16 cellular contexts compared by ENCODE assay signal in genomic region chr14:101925152-101925551, GRCh38. TPM values are rescaled to one million over a fixed set of nuclear protein-coding genes. Genes with fewer than 3 reads are reported as not detected.
DNase-seq lines count a peak whose midpoint lies in the region; ATAC-seq, FAIRE-seq and TF ChIP-seq lines count a peak whose summit lies in the region.
"Had no signal": no experiment of that assay in that cellular context is flagged by ENCODE, and none has a peak within 500 bp of the region (broad histone marks: within the 10 kb centered on the region; RNA-seq: fewer than 3 reads in every experiment).

No MANE protein-coding gene starts in this region.

- in situ Hi-C loops in HepG2 (cut with HindIII; ENCODE audit: extremely low pct_ligation_motif_present, low pct_unique_long_range_greater_than_20kb) = no loop called here

- H3K4me2 ChIP-seq in HepG2 (ENCODE audit: low read depth, low read length) = no peak overlapping the region
- H3K4me2 ChIP-seq: BLaER1 treated with 17β-estradiol and CSF1 and Interleukin-3, amounts not matched to agents 10 nM and 100 nM had no signal

- H3K27ac ChIP-seq in HepG2 (ENCODE audit: extremely low read length, insufficient read depth, low read length) = no peak overlapping the region
- no peak overlapping the region for H3K27ac ChIP-seq in right lobe of liver
- no peak overlapping the region for H3K27ac ChIP-seq in tibial nerve
- no peak overlapping the region for H3K27ac ChIP-seq in left lung
- H3K27ac ChIP-seq: BLaER1 treated with 17β-estradiol and CSF1 and Interleukin-3, amounts not matched to agents 10 nM and 100 nM; HL-60 had no signal

- intact Hi-C loops in HepG2 (cut with micrococcal nuclease; ENCODE audit: unreplicated experiment) (no loop called here), right lobe of liver (cut with DNase I) (no loop called here), posterior vena cava (cut with DNase I) (no loop called here), left lung (cut with DNase I) (no loop called here)

- DNase-seq in activated effector memory CD4-positive, alpha-beta T cell treated with anti-CD3 and anti-CD28 coated beads, Interleukin-2, amount 50 U/mL, for 16 hours = peak; percentile 33
- no peak for DNase-seq in activated effector memory CD4-positive, alpha-beta T cell treated with Interleukin-2 at 50 U/mL for 16 hours
- DNase-seq in HepG2 (ENCODE audit: low spot score) = no peak
- no peak for DNase-seq in right lobe of liver
- DNase-seq in posterior vena cava (ENCODE audit: low spot score) = peak; percentile 69
- no peak for DNase-seq in tibial nerve (ENCODE audit: low spot score in 2 of 2)
- no peak for DNase-seq in left lung
- DNase-seq: ACHN; Calu3; CD4-positive, alpha-beta T cell; DMS 273 treated with DMSO at 0.1 percent for 48 hours had no signal

- no peaks in the 10 kb centered on the region for H3K4me1 ChIP-seq in HepG2 (ENCODE audit: insufficient read depth, low read length)
- no peaks in the 10 kb centered on the region for H3K4me1 ChIP-seq in right lobe of liver
- peaks cover 0 to 17% (median 2%) of the 10 kb centered on the region in 4 donors for H3K4me1 ChIP-seq in tibial nerve
- H3K4me1 ChIP-seq in left lung = peaks cover 3 to 5% of the 10 kb centered on the region in 2 donors

- no peaks in the 10 kb centered on the region for H3K27me3 ChIP-seq in HepG2 (ENCODE audit: control insufficient read depth in 1 of 2, insufficient read depth in 2 of 2, low read length in 2 of 2)
- no peaks in the 10 kb centered on the region for H3K27me3 ChIP-seq in right lobe of liver
- H3K27me3 ChIP-seq in tibial nerve = no peaks in the 10 kb centered on the region
- no peaks in the 10 kb centered on the region for H3K27me3 ChIP-seq in left lung
- H3K27me3 ChIP-seq: BLaER1 treated with 17β-estradiol and CSF1 and Interleukin-3, amounts not matched to agents 10 nM and 100 nM had no signal

- TF ChIP-seq RAD21 in HepG2 (CRISPR knock-in tag; IDR thresholded peaks at IDR 0.05) = no peak

- no peaks in the 10 kb centered on the region for H3K79me2 ChIP-seq in HepG2 (ENCODE audit: insufficient read depth, low read length)

- POLR2A ChIA-PET in HepG2 (lab: Yijun Ruan, JAX) = no interaction called here

- CTCF ChIA-PET in HepG2 (lab: Yijun Ruan, JAX; ENCODE audit: low intra/inter-chr PET ratio, low total read pairs) = no interaction called here

- no peaks in the 10 kb centered on the region for H4K20me1 ChIP-seq in HepG2 (ENCODE audit: insufficient read depth, low read length)

- ATAC-seq in HepG2 = no peak
- no peak for ATAC-seq in right lobe of liver
- ATAC-seq in left lung = no peak
- ATAC-seq: HCT116 had no signal

- no peak overlapping the region for H3K9ac ChIP-seq in HepG2 (ENCODE audit: insufficient read depth, low read depth, low read length)
- H3K9ac ChIP-seq: BLaER1 treated with 17β-estradiol and CSF1 and Interleukin-3, amounts not matched to agents 10 nM and 100 nM had no signal

- TF ChIP-seq CTCF in HepG2 (CRISPR knock-in tag; IDR thresholded peaks at IDR 0.05) (no peak), right lobe of liver (IDR thresholded peaks at IDR 0.05) (no peak), tibial nerve (IDR thresholded peaks at IDR 0.05) (no peak), left lung (IDR thresholded peaks at IDR 0.05) (no peak)

- FAIRE-seq in HepG2 (lab: Jason Lieb, UNC) = no peak
- FAIRE-seq: GM18507, H54 had no signal

- BruUV-seq in HepG2 (replicated peaks; lab: Mats Ljungman, UMichigan) = no TSS peak

- H2AFZ ChIP-seq in HepG2 (ENCODE audit: low read length) = no peak overlapping the region

- TF ChIP-seq POLR2A in HepG2 (IDR thresholded peaks at IDR 0.05; ENCODE audit: insufficient read depth in 1 of 2, low read depth in 2 of 2, low read length in 2 of 2) = no peak
- no peak for TF ChIP-seq POLR2A in right lobe of liver (IDR thresholded peaks at IDR 0.05)
- no peak for TF ChIP-seq POLR2A in tibial nerve (IDR thresholded peaks at IDR 0.05)

- WGBS in HepG2 (ENCODE audit: low lambda C conversion rate) = 98% methylated on average over 33 of the region's 33 CpGs
- 97% methylated on average over 26 of the region's 33 CpGs for WGBS in right lobe of liver (ENCODE audit: insufficient coverage, low coverage, low lambda C conversion rate, missing lambda C conversion rate)
- WGBS in tibial nerve, 2 donors = 96 to 97% methylated on average over 33 of the region's 33 CpGs

- no peak for TF ChIP-seq EP300 in HepG2 (IDR thresholded peaks at IDR 0.05; ENCODE audit: low read depth in 2 of 2, low read length in 2 of 2)
- TF ChIP-seq EP300 in HepG2 (CRISPR knock-in tag; IDR thresholded peaks at IDR 0.05; ENCODE audit: borderline replicate concordance) = no peak
- TF ChIP-seq EP300 in tibial nerve (IDR thresholded peaks at IDR 0.05) = no peak

- no peak overlapping the region for H3K4me3 ChIP-seq in HepG2 (replicated peaks in 1 of 3; ENCODE audit: insufficient read depth in 1 of 3, low read depth in 2 of 3, low read length in 3 of 3)
- H3K4me3 ChIP-seq in right lobe of liver = no peak overlapping the region
- no peak overlapping the region for H3K4me3 ChIP-seq in tibial nerve
- no peak overlapping the region for H3K4me3 ChIP-seq in left lung
- H3K4me3 ChIP-seq: BLaER1 treated with 17β-estradiol and CSF1 and Interleukin-3, amounts not matched to agents 10 nM and 100 nM had no signal

- H3K36me3 ChIP-seq in HepG2 (replicated peaks in 1 of 2; ENCODE audit: control insufficient read depth in 1 of 2, insufficient read depth in 2 of 2, low read length in 2 of 2) (peaks cover 1 to 9% of the 10 kb centered on the region in 2 experiments; a peak in 3 of 5 replicates), right lobe of liver (peaks cover 0 to 11% (median 2%) of the 10 kb centered on the region in 4 donors), tibial nerve (peaks cover 0 to 52% (median 0%) of the 10 kb centered on the region in 3 donors), left lung (peaks cover 0 to 76% of the 10 kb centered on the region in 2 donors)

- H3K9me3 ChIP-seq in HepG2 (ENCODE audit: low read length) (no peaks in the 10 kb centered on the region), right lobe of liver (no peaks in the 10 kb centered on the region), tibial nerve (no peaks in the 10 kb centered on the region), left lung (no peaks in the 10 kb centered on the region)
- H3K9me3 ChIP-seq: BLaER1 treated with 17β-estradiol and CSF1 and Interleukin-3, amounts not matched to agents 10 nM and 100 nM had no signal

TF ChIP-seq in HepG2, 621 proteins besides CTCF, POLR2A, EP300 and RAD21 (continues in another document):
- TF ChIP-seq CBX2 (IDR thresholded peaks at IDR 0.05; ENCODE audit: low read depth, low read length) = no peak
- TF ChIP-seq CBX2 (CRISPR knock-in tag; IDR thresholded peaks at IDR 0.05; ENCODE audit: low read depth) = no peak
- no peak for TF ChIP-seq STAT6 (CRISPR knock-in tag; IDR thresholded peaks at IDR 0.05; ENCODE audit: borderline replicate concordance)
- no peak for TF ChIP-seq TEAD3 (CRISPR knock-in tag; optimal IDR thresholded peaks at IDR 0.05; ENCODE audit: borderline replicate concordance)

RNA-seq across cellular contexts. Expression of gene DYNC1H1, which starts 39.2 kb away (rescaled TPM):
- total RNA-seq in HepG2 (2016; rRNA removed; fragmentation: Illumina TruSeq; extraction: Trizol) = 239 and 386 TPM in 2 replicates
- total RNA-seq in HepG2 (2016; cell fraction: cytosol; rRNA removed; fragmentation: Illumina TruSeq; extraction: Trizol; ENCODE audit: low read depth) = 33.0 and 38.5 TPM in 2 replicates
- total RNA-seq in HepG2 (2016; cell fraction: insoluble cytoplasmic fraction; rRNA removed; fragmentation: Illumina TruSeq; extraction: Trizol) = 231 and 328 TPM in 2 replicates
- total RNA-seq in HepG2 (2016; cell fraction: membrane; rRNA removed; fragmentation: Illumina TruSeq; extraction: Trizol) = 57.3 and 69.8 TPM in 2 replicates
- 296 and 345 TPM in 2 replicates for total RNA-seq in HepG2 (2016; cell fraction: nucleus; rRNA removed; fragmentation: Illumina TruSeq; extraction: Trizol)
- 74.4 and 102 TPM in 2 replicates for polyA plus RNA-seq in HepG2 (2011; rRNA removed)
- polyA plus RNA-seq in HepG2 (2011; cell fraction: cytosol; rRNA removed) = 102 and 115 TPM in 2 replicates
- 192 and 221 TPM in 2 replicates for polyA plus RNA-seq in HepG2 (2011; cell fraction: nucleus; rRNA removed)
- 126 and 135 TPM in 2 replicates for polyA plus RNA-seq in HepG2 (2012)
- polyA plus RNA-seq in HepG2 (2016; cell fraction: cytosol; fragmentation: Illumina TruSeq; extraction: Trizol; ENCODE audit: low read depth) = 11.1 and 13.5 TPM in 2 replicates
- polyA plus RNA-seq in HepG2 (2016; cell fraction: insoluble cytoplasmic fraction; fragmentation: Illumina TruSeq; extraction: Trizol; ENCODE audit: low read depth) = 132 and 159 TPM in 2 replicates
- polyA plus RNA-seq in HepG2 (2016; cell fraction: membrane; fragmentation: Illumina TruSeq; extraction: Trizol; ENCODE audit: low read depth) = 18.9 and 22.7 TPM in 2 replicates
- polyA plus RNA-seq in HepG2 (2016; cell fraction: nucleus; fragmentation: Illumina TruSeq; extraction: Trizol; ENCODE audit: insufficient read depth, low read depth) = 236 and 267 TPM in 2 replicates
- 411 and 518 TPM in 2 replicates for polyA minus RNA-seq in HepG2 (2011; rRNA and poly(A)+ RNA removed; ENCODE audit: low replicate concordance)
- polyA minus RNA-seq in HepG2 (2011; cell fraction: cytosol; rRNA and poly(A)+ RNA removed) = 317 and 327 TPM in 2 replicates
- polyA minus RNA-seq in HepG2 (2011; cell fraction: nucleus; rRNA and poly(A)+ RNA removed) = 190 and 258 TPM in 2 replicates
- 100 to 1,000 TPM; 116 to 261 (median 161) TPM for total RNA-seq in right lobe of liver
- total RNA-seq in posterior vena cava = 100 to 1,000 TPM; 421 to 510 TPM
- 100 to 1,000 TPM; 506 to 690 (median 631) TPM for total RNA-seq in tibial nerve
- 100 to 1,000 TPM; 492 to 514 TPM for total RNA-seq in left lung

Comparison
In these comparisons a context has a peak if more than half of its experiments do, and no peak if none do; other contexts are left out.
1. DNase-seq: peak in activated effector memory CD4-positive, alpha-beta T cell treated with anti-CD3 and anti-CD28 coated beads, Interleukin-2, amount 50 U/mL, for 16 hours (single experiment) and posterior vena cava (single experiment); none in activated effector memory CD4-positive, alpha-beta T cell treated with Interleukin-2 at 50 U/mL for 16 hours (single experiment), HepG2 (single experiment), right lobe of liver (0 of 3), tibial nerve (0 of 2) and left lung (0 of 2).